29 cellular contexts compared by ENCODE assay signal in the genomic region with DNA sequence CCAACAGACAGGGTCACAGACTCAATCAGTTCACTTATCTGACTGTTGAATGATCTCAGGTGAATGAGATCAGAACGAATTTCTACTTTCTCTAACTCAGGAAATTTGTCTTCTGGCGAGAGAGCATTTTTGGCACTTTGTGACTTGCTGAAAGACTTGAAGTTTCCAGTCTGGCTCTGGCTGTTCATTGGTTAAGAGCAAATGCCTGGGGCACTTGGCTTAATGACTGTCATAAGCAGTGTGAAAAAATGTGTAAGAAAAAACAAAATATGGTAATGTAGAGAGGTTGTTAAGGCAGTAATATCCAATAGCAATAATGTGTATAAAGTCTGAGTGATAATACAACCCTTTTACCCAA.
DNase-seq lines count a peak whose midpoint lies in the region; ATAC-seq and TF ChIP-seq lines count a peak whose summit lies in the region.
"Had no signal": no experiment of that assay in that cellular context is flagged by ENCODE, and none has a peak within 500 bp of the region (broad histone marks: within the 10 kb centered on the region; RNA-seq: fewer than 3 reads in every experiment).

No MANE protein-coding gene starts in this region.

- WGBS in trophoblast cell (ENCODE audit: extremely low coverage, insufficient coverage, insufficient read length) = no CpG with 5 or more reads among the region's 2 CpGs

- H3K4me1 ChIP-seq in SJSA1 (replicated peaks) (peaks cover 61% of the 10 kb centered on the region), left ventricle myocardium inferior (peaks cover 49% of the 10 kb centered on the region), trophoblast cell (ENCODE audit: control insufficient read depth in 1 of 2, insufficient read depth in 2 of 2, low read length in 2 of 2) (peaks cover 11 to 29% of the 10 kb centered on the region in 2 experiments), Peyer's patch (no peaks in the 10 kb centered on the region)
- H3K4me1 ChIP-seq: BLaER1, prostate gland had no signal

- no peaks in the 10 kb centered on the region for H3K4me1 Mint-ChIP-seq in activated CD8-positive, alpha-beta T cell treated with anti-CD3 and anti-CD28 coated beads, Interleukin-2, amount 10 ng/mL, durations not matched to agents 7 days and 5 days (ENCODE audit: low read depth)
- H3K4me1 Mint-ChIP-seq: naive B cell had no signal

- H3K36me3 ChIP-seq in SJSA1 (no peaks in the 10 kb centered on the region), left ventricle myocardium inferior (no peaks in the 10 kb centered on the region), trophoblast cell (ENCODE audit: control insufficient read depth in 1 of 2, insufficient read depth in 2 of 2, low read length in 2 of 2) (no peaks in the 10 kb centered on the region), Peyer's patch (no peaks in the 10 kb centered on the region)
- H3K36me3 ChIP-seq: BLaER1, HAP-1, neutrophil, prostate gland, spleen, upper lobe of left lung had no signal

- CTCF ChIA-PET in AG04450 (lab: Charles Lee) = interaction anchor here (1.5 kb wide), 1 partner anchor 21 kb away, joined by 5 read pairs; no protein-coding TSS in a partner anchor
- CTCF ChIA-PET in activated CD8-positive, alpha-beta T cell treated with anti-CD3 and anti-CD28 coated beads, Interleukin-2, amount 10 ng/mL, durations not matched to agents 7 days and 5 days (lab: Charles Lee) = no interaction called here

- no peak for ATAC-seq in GM19463 (IDR thresholded peaks at IDR 0.05; ENCODE audit: unreplicated experiment)
- no peak for ATAC-seq in activated CD8-positive, alpha-beta T cell treated with anti-CD3 and anti-CD28 coated beads, Interleukin-2, amount 10 ng/mL, durations not matched to agents 7 days and 5 days

- no peak overlapping the region for H3K4me3 ChIP-seq in AG04450 (ENCODE audit: low read depth, low read length)
- no peak overlapping the region for H3K4me3 ChIP-seq in SJSA1
- H3K4me3 ChIP-seq in left ventricle myocardium inferior = peak overlapping the region; percentile 21
- no peak overlapping the region for H3K4me3 ChIP-seq in trophoblast cell (ENCODE audit: low read depth, low read length)
- no peak overlapping the region for H3K4me3 ChIP-seq in Peyer's patch
- H3K4me3 ChIP-seq: BLaER1, HAP-1, prostate gland, spleen, upper lobe of left lung had no signal

- TF ChIP-seq CTCF in AG04450 (IDR thresholded peaks at IDR 0.05; ENCODE audit: low read depth, low read length) (no peak), left ventricle myocardium inferior (IDR thresholded peaks at IDR 0.05; ENCODE audit: borderline replicate concordance) (no peak), Peyer's patch (IDR thresholded peaks at IDR 0.05) (no peak)

- H3K27ac ChIP-seq in AG04450 (ENCODE audit: low read depth, low read length) (peak overlapping the region; percentile 47), SJSA1 (peak overlapping the region; percentile 94), left ventricle myocardium inferior (replicated peaks) (peak overlapping the region; percentile 86), trophoblast cell (ENCODE audit: low read depth, low read length) (peak overlapping the region; percentile 95), Peyer's patch (no peak overlapping the region)
- H3K27ac ChIP-seq: BLaER1, neutrophil, prostate gland, RWPE1, spleen, upper lobe of left lung had no signal

- H4K91ac ChIP-seq in trophoblast cell (ENCODE audit: low read depth, low read length) = peak overlapping the region; percentile 93

- no peaks in the 10 kb centered on the region for H3K36me3 Mint-ChIP-seq in activated CD8-positive, alpha-beta T cell treated with anti-CD3 and anti-CD28 coated beads, Interleukin-2, amount 10 ng/mL, durations not matched to agents 7 days and 5 days (ENCODE audit: low read depth)

- H3K79me2 ChIP-seq in trophoblast cell (ENCODE audit: control insufficient read depth, insufficient read depth, low read length, poor library complexity) = peaks cover 2% of the 10 kb centered on the region

- H3K4me3 Mint-ChIP-seq in activated CD8-positive, alpha-beta T cell treated with anti-CD3 and anti-CD28 coated beads, Interleukin-2, amount 10 ng/mL, durations not matched to agents 7 days and 5 days = no peak overlapping the region
- H3K4me3 Mint-ChIP-seq: activated CD8-positive, alpha-beta T cell treated with anti-CD3 and anti-CD28 coated beads for 36 hours; activated naive CD8-positive, alpha-beta T cell; naive B cell had no signal

- intact Hi-C loops in left ventricle myocardium inferior (cut with micrococcal nuclease) = no loop called here

- peak overlapping the region; percentile 69 for H3K4ac ChIP-seq in trophoblast cell (ENCODE audit: low read depth, low read length)

- H3K9me3 Mint-ChIP-seq in activated CD8-positive, alpha-beta T cell treated with anti-CD3 and anti-CD28 coated beads, Interleukin-2, amount 10 ng/mL, durations not matched to agents 7 days and 5 days (ENCODE audit: insufficient read depth) = no peaks in the 10 kb centered on the region
- H3K9me3 Mint-ChIP-seq: activated CD8-positive, alpha-beta T cell treated with anti-CD3 and anti-CD28 coated beads for 36 hours had no signal

- H2BK12ac ChIP-seq in trophoblast cell (ENCODE audit: low read length) = peak overlapping the region; percentile 95

- H2AFZ ChIP-seq in trophoblast cell (ENCODE audit: insufficient read depth, low read length, poor library complexity) = no peak overlapping the region

- no peaks in the 10 kb centered on the region for H3K27me3 Mint-ChIP-seq in activated CD8-positive, alpha-beta T cell treated with anti-CD3 and anti-CD28 coated beads, Interleukin-2, amount 10 ng/mL, durations not matched to agents 7 days and 5 days (ENCODE audit: low read depth)
- H3K27me3 Mint-ChIP-seq: activated CD8-positive, alpha-beta T cell treated with anti-CD3 and anti-CD28 coated beads for 36 hours; activated naive CD8-positive, alpha-beta T cell; naive B cell had no signal

- H3K23ac ChIP-seq in trophoblast cell (ENCODE audit: low read length) = no peak overlapping the region

- H3K27me3 ChIP-seq in AG04450 (ENCODE audit: control insufficient read depth, insufficient read depth, low read length) = no peaks in the 10 kb centered on the region
- H3K27me3 ChIP-seq in SJSA1 (replicated peaks) = no peaks in the 10 kb centered on the region
- H3K27me3 ChIP-seq in left ventricle myocardium inferior (ENCODE audit: low read depth) = no peaks in the 10 kb centered on the region
- H3K27me3 ChIP-seq in trophoblast cell (ENCODE audit: insufficient read depth, low read length) = no peaks in the 10 kb centered on the region
- no peaks in the 10 kb centered on the region for H3K27me3 ChIP-seq in Peyer's patch
- H3K27me3 ChIP-seq: BLaER1, neutrophil, spleen, upper lobe of left lung had no signal

- peak overlapping the region; percentile 85 for H2AK5ac ChIP-seq in trophoblast cell (ENCODE audit: low read length)

- no peak for DNase-seq in AG04450 (ENCODE audit: low read depth, low spot score)
- no peak for DNase-seq in SJSA1 (ENCODE audit: low read depth in 1 of 2, low spot score in 2 of 2)
- DNase-seq in left ventricle myocardium inferior = no peak
- peak; percentile 24 to 56 for DNase-seq in trophoblast cell
- DNase-seq in ureter (ENCODE audit: low spot score) = no peak
- no peak for DNase-seq in Peyer's patch
- no peak for DNase-seq in activated CD8-positive, alpha-beta T cell treated with anti-CD3 and anti-CD28 coated beads, Interleukin-2, amount 10 ng/mL, durations not matched to agents 7 days and 5 days
- DNase-seq: ACHN; activated CD4-positive, alpha-beta T cell treated with anti-CD3 and anti-CD28 coated beads for 1 hour; activated effector memory CD4-positive, alpha-beta T cell treated with Interleukin-2 at 50 U/mL for 16 hours; Caco-2; KG1; left colon; MM.1S; naive B cell; NCI-H2081; NCI-H748 treated with DMSO at 0.1 percent for 48 hours; spleen; stimulated activated CD4-positive, alpha-beta T cell treated with anti-CD3 and anti-CD28 coated beads, Interleukin-2, amount 100 ng/mL, for 48 hours; T-helper 2 cell had no signal

- H2BK120ac ChIP-seq in trophoblast cell (ENCODE audit: insufficient read depth, low read length, poor library complexity) = peak overlapping the region; percentile 93

- TF ChIP-seq POLR2A in Peyer's patch (IDR thresholded peaks at IDR 0.05) = no peak

- peak overlapping the region; percentile 88 for H2BK5ac ChIP-seq in trophoblast cell (ENCODE audit: low read depth, low read length, poor library complexity)

- H3K9me3 ChIP-seq in AG04450 (ENCODE audit: control insufficient read depth, insufficient read depth, low read length) (no peaks in the 10 kb centered on the region), SJSA1 (replicated peaks) (no peaks in the 10 kb centered on the region; the same call in 1 of the 2 replicates), left ventricle myocardium inferior (replicated peaks) (no peaks in the 10 kb centered on the region), trophoblast cell (ENCODE audit: insufficient read depth, low read depth, low read length) (no peaks in the 10 kb centered on the region), Peyer's patch (no peaks in the 10 kb centered on the region)
- H3K9me3 ChIP-seq: BLaER1, neutrophil, prostate gland, spleen, upper lobe of left lung had no signal

- no peak overlapping the region for H3K27ac Mint-ChIP-seq in activated CD8-positive, alpha-beta T cell treated with anti-CD3 and anti-CD28 coated beads, Interleukin-2, amount 10 ng/mL, durations not matched to agents 7 days and 5 days
- H3K27ac Mint-ChIP-seq: activated CD8-positive, alpha-beta T cell treated with anti-CD3 and anti-CD28 coated beads for 36 hours; activated naive CD8-positive, alpha-beta T cell; naive B cell had no signal

- peaks cover 31% of the 10 kb centered on the region for H3K79me1 ChIP-seq in trophoblast cell (ENCODE audit: low read length)

- POLR2A ChIA-PET in AG04450 (lab: Yijun Ruan, JAX) = interaction anchor here (1.0 to 1.4 kb wide), 3 partner anchors 9 to 27 kb away, joined by 5 to 8 read pairs (median 6); no protein-coding TSS in a partner anchor
- POLR2A ChIA-PET in activated CD8-positive, alpha-beta T cell treated with anti-CD3 and anti-CD28 coated beads, Interleukin-2, amount 10 ng/mL, durations not matched to agents 7 days and 5 days (lab: Charles Lee) = no interaction called here

- no peak overlapping the region for H3K4me2 ChIP-seq in trophoblast cell (ENCODE audit: low read length)
- H3K4me2 ChIP-seq: BLaER1 had no signal

- peak overlapping the region; percentile 80 for H3K14ac ChIP-seq in trophoblast cell (ENCODE audit: low read length)

- no peak overlapping the region for H4K12ac ChIP-seq in trophoblast cell (ENCODE audit: low read depth, low read length)

- H3K9ac ChIP-seq in trophoblast cell (ENCODE audit: low read length) = no peak overlapping the region
- H3K9ac ChIP-seq: BLaER1 had no signal

- H4K8ac ChIP-seq in trophoblast cell (ENCODE audit: low read depth, low read length) = peak overlapping the region; percentile 62

- H3K18ac ChIP-seq in trophoblast cell (ENCODE audit: low read length) = peak overlapping the region; percentile 83

Comparison
In these comparisons a context has a peak if more than half of its experiments do, and no peak if none do; other contexts are left out.
1. DNase-seq: peak in trophoblast cell (2 of 2); none in AG04450 (single experiment), SJSA1 (0 of 2), left ventricle myocardium inferior (single experiment), ureter (single experiment), Peyer's patch (0 of 3) and activated CD8-positive, alpha-beta T cell treated with anti-CD3 and anti-CD28 coated beads, Interleukin-2, amount 10 ng/mL, durations not matched to agents 7 days and 5 days (single experiment).
2. H3K27ac ChIP-seq: peak in AG04450 (single experiment), SJSA1 (single experiment), left ventricle myocardium inferior (single experiment) and trophoblast cell (single experiment); none in Peyer's patch (0 of 4).